23 cellular contexts compared by ENCODE assay signal in genomic region chr2:23599691-23600090, GRCh38.
A peak's percentile ranks its signal among the peaks of the same experiment; 100 is the strongest.
DNase-seq lines count a peak whose midpoint lies in the region; ATAC-seq and TF ChIP-seq lines count a peak whose summit lies in the region.
"Had no signal": no experiment of that assay in that cellular context is flagged by ENCODE, and none has a peak within 500 bp of the region (broad histone marks: within the 10 kb centered on the region; RNA-seq: fewer than 3 reads in every experiment).

No MANE protein-coding gene starts in this region.

- no peaks in the 10 kb centered on the region for H3K27me3 Mint-ChIP-seq in chondrocyte (ENCODE audit: low read depth)

- intact Hi-C loops in upper lobe of right lung (cut with DNase I) = no loop called here

- ATAC-seq in upper lobe of right lung (no peak), HG02884 (IDR thresholded peaks at IDR 0.05; ENCODE audit: unreplicated experiment) (no peak), HG02678 (IDR thresholded peaks at IDR 0.05; ENCODE audit: unreplicated experiment) (no peak)
- ATAC-seq: activated T-cell treated with anti-CD3 and anti-CD28 coated beads, Interleukin-2, amount 50 U/mL, for 72 hours; naive thymus-derived CD8-positive, alpha-beta T cell; PC-3 had no signal

- H3K4me3 ChIP-seq in upper lobe of right lung = no peak overlapping the region
- H3K4me3 ChIP-seq: SJCRH30, smooth muscle cell, testis had no signal

- no peaks in the 10 kb centered on the region for H3K9me3 ChIP-seq in upper lobe of right lung
- H3K9me3 ChIP-seq: SJCRH30, testis had no signal

- no peaks in the 10 kb centered on the region for H3K36me3 Mint-ChIP-seq in chondrocyte (ENCODE audit: low read depth)
- H3K36me3 Mint-ChIP-seq: naive thymus-derived CD8-positive, alpha-beta T cell had no signal

- TF ChIP-seq CTCF in chondrocyte (IDR thresholded peaks at IDR 0.05) (no peak), upper lobe of right lung (IDR thresholded peaks at IDR 0.05) (no peak)

- H3K4me1 ChIP-seq in upper lobe of right lung = no peaks in the 10 kb centered on the region

- peaks cover 44% of the 10 kb centered on the region for H3K4me1 Mint-ChIP-seq in chondrocyte (ENCODE audit: low read depth)
- H3K4me1 Mint-ChIP-seq: activated CD4-positive, alpha-beta memory T cell treated with anti-CD3 and anti-CD28 coated beads, Interleukin-2, amount 10 ng/mL, durations not matched to agents 7 days and 5 days; naive thymus-derived CD8-positive, alpha-beta T cell had no signal

- H3K27ac ChIP-seq in upper lobe of right lung = no peak overlapping the region
- H3K27ac ChIP-seq: SJCRH30, testis, WERI-Rb-1 had no signal

- no peaks in the 10 kb centered on the region for H3K36me3 ChIP-seq in upper lobe of right lung
- H3K36me3 ChIP-seq: SJCRH30, WERI-Rb-1 had no signal

- DNase-seq in NCI-H2196 (lab: John Stamatoyannopoulos, UW; ENCODE audit: unreplicated experiment) (peak; percentile 20), NCI-H2196 treated with DMSO at 0.1 percent for 48 hours (lab: John Stamatoyannopoulos, UW; ENCODE audit: unreplicated experiment) (no peak), NCI-H2107 treated with DMSO at 0.1 percent for 48 hours (lab: John Stamatoyannopoulos, UW; ENCODE audit: unreplicated experiment) (peak; percentile 75), chondrocyte (ENCODE audit: low spot score) (peak; percentile 58), upper lobe of right lung (peak; percentile 31), AG08396 (ENCODE audit: low spot score) (no peak)
- DNase-seq: 8988T; activated CD4-positive, alpha-beta memory T cell treated with anti-CD3 and anti-CD28 coated beads, Interleukin-2, amount 10 ng/mL, durations not matched to agents 7 days and 5 days; activated T-cell treated with anti-CD3 and anti-CD28 coated beads, Interleukin-2, amount 50 U/mL, for 72 hours; GOT3; kidney glomerular epithelial cell; mesendoderm; naive thymus-derived CD8-positive, alpha-beta T cell; NCI-H524; PC-3; SJCRH30; testis; WERI-Rb-1 had no signal

- H3K27ac Mint-ChIP-seq in chondrocyte (ENCODE audit: unreplicated experiment) = no peak overlapping the region
- H3K27ac Mint-ChIP-seq: activated CD4-positive, alpha-beta memory T cell treated with anti-CD3 and anti-CD28 coated beads, Interleukin-2, amount 10 ng/mL, durations not matched to agents 7 days and 5 days; activated T-cell treated with anti-CD3 and anti-CD28 coated beads, Interleukin-2, amount 50 U/mL, for 72 hours; progenitor cell of endocrine pancreas; T-helper 1 cell treated with Interleukin-12 subunit alpha and Interleukin-12 subunit beta and Interleukin-4 antibody, amounts not matched to agents 30 μg/mL and 1 μg/mL, for 36 hours had no signal

- H3K4me3 Mint-ChIP-seq in chondrocyte (ENCODE audit: unreplicated experiment) = no peak overlapping the region
- H3K4me3 Mint-ChIP-seq: activated CD4-positive, alpha-beta memory T cell treated with anti-CD3 and anti-CD28 coated beads, Interleukin-2, amount 10 ng/mL, durations not matched to agents 7 days and 5 days; activated T-cell treated with anti-CD3 and anti-CD28 coated beads, Interleukin-2, amount 50 U/mL, for 72 hours; naive thymus-derived CD8-positive, alpha-beta T cell; T-helper 1 cell treated with Interleukin-12 subunit alpha and Interleukin-12 subunit beta and Interleukin-4 antibody, amounts not matched to agents 30 μg/mL and 1 μg/mL, for 36 hours had no signal

- H3K27me3 ChIP-seq in upper lobe of right lung = no peaks in the 10 kb centered on the region
- H3K27me3 ChIP-seq: SJCRH30, testis had no signal

- no peaks in the 10 kb centered on the region for H3K9me3 Mint-ChIP-seq in chondrocyte (ENCODE audit: low read depth)
- H3K9me3 Mint-ChIP-seq: activated CD4-positive, alpha-beta memory T cell treated with anti-CD3 and anti-CD28 coated beads, Interleukin-2, amount 10 ng/mL, durations not matched to agents 7 days and 5 days; activated T-cell treated with anti-CD3 and anti-CD28 coated beads, Interleukin-2, amount 50 U/mL, for 72 hours; naive thymus-derived CD8-positive, alpha-beta T cell; T-helper 1 cell treated with Interleukin-12 subunit alpha and Interleukin-12 subunit beta and Interleukin-4 antibody, amounts not matched to agents 30 μg/mL and 1 μg/mL, for 36 hours had no signal

Comparison
In these comparisons a context has a peak if more than half of its experiments do, and no peak if none do; other contexts are left out.
1. DNase-seq: peak in NCI-H2196 (single experiment), NCI-H2107 treated with DMSO at 0.1 percent for 48 hours (single experiment), chondrocyte (single experiment) and upper lobe of right lung (single experiment); none in NCI-H2196 treated with DMSO at 0.1 percent for 48 hours (single experiment) and AG08396 (single experiment).